In genomic region chr16:57284952-57285263, GRCh38 we compare ENCODE assay signal across 8 cellular contexts. TPM values are rescaled to one million over a fixed set of nuclear protein-coding genes. Genes with fewer than 3 reads are reported as not detected.
A peak's percentile ranks its signal among the peaks of the same experiment; 100 is the strongest.
DNase-seq lines count a peak whose midpoint lies in the region; ATAC-seq and TF ChIP-seq lines count a peak whose summit lies in the region.

No MANE protein-coding gene starts in this region.

- no peaks in the 10 kb centered on the region for H3K9me3 ChIP-seq in CD4-positive, CD25-positive, alpha-beta regulatory T cell (ENCODE audit: control insufficient read depth in 2 of 2, low read length in 2 of 2)
- H3K9me3 ChIP-seq in PC-9 (ENCODE audit: insufficient read depth, low read depth) (no peaks in the 10 kb centered on the region), neutrophil (no peaks in the 10 kb centered on the region)

- no peak for DNase-seq in CD4-positive, CD25-positive, alpha-beta regulatory T cell
- DNase-seq in PC-9 (no peak), epithelial cell of proximal tubule (ENCODE audit: low read depth) (no peak), NCI-H510A (lab: John Stamatoyannopoulos, UW) (no peak), amniotic stem cell (lab: John Stamatoyannopoulos, UW) (no peak)

- no peaks in the 10 kb centered on the region for H3K9me2 ChIP-seq in PC-9 (ENCODE audit: insufficient read depth)

- H3K27me3 ChIP-seq in CD4-positive, CD25-positive, alpha-beta regulatory T cell (ENCODE audit: control insufficient read depth, insufficient read depth, low read length), result peaks cover 6% of the 10 kb centered on the region
- H3K27me3 ChIP-seq in PC-9 (ENCODE audit: insufficient read depth, low read depth) (no peaks in the 10 kb centered on the region), neutrophil (peaks cover 83% of the 10 kb centered on the region)

- H3K36me3 ChIP-seq in CD4-positive, CD25-positive, alpha-beta regulatory T cell (ENCODE audit: control insufficient read depth, insufficient read depth, low read length), result no peaks in the 10 kb centered on the region
- no peaks in the 10 kb centered on the region for H3K36me3 ChIP-seq in PC-9 (ENCODE audit: low read depth)
- H3K36me3 ChIP-seq in neutrophil, result no peaks in the 10 kb centered on the region

- no peak overlapping the region for H3K4me3 ChIP-seq in CD4-positive, CD25-positive, alpha-beta regulatory T cell (ENCODE audit: low read depth, low read length)
- H3K4me3 ChIP-seq in PC-9 (peak overlapping the region; percentile 68), epithelial cell of proximal tubule (ENCODE audit: low read depth, low read length) (peak overlapping the region; percentile 62), neutrophil (ENCODE audit: low read depth in 1 of 2, low read length in 1 of 2) (peak overlapping the region; percentile 52 to 64)

- H2AFZ ChIP-seq in PC-9, result peak overlapping the region; percentile 86

- peaks cover 59% of the 10 kb centered on the region for H3K27me3 Mint-ChIP-seq in CD4-positive, CD25-positive, alpha-beta regulatory T cell

- peaks cover 0 to 10% (median 2%) of the 10 kb centered on the region in 4 donors for H3K4me1 Mint-ChIP-seq in CD4-positive, CD25-positive, alpha-beta regulatory T cell

- peaks cover 0 to 3% (median 0%) of the 10 kb centered on the region in 7 donors for H3K9me3 Mint-ChIP-seq in CD4-positive, CD25-positive, alpha-beta regulatory T cell

- POLR2A ChIA-PET in PC-9 (lab: Charles Lee; ENCODE audit: unreplicated experiment), result interaction anchor here (0.6 kb wide), 2 partner anchors 69 to 954 kb away, joined by 4 to 8 read pairs; no protein-coding TSS in a partner anchor

- no peaks in the 10 kb centered on the region for H3K36me3 Mint-ChIP-seq in CD4-positive, CD25-positive, alpha-beta regulatory T cell

- peak overlapping the region; percentile 84 for H3K4me2 ChIP-seq in PC-9

- peaks cover 15% of the 10 kb centered on the region for H3K4me1 ChIP-seq in CD4-positive, CD25-positive, alpha-beta regulatory T cell (ENCODE audit: control insufficient read depth, insufficient read depth, low read length, poor library complexity, severe bottlenecking)
- H3K4me1 ChIP-seq in PC-9 (replicated peaks; ENCODE audit: insufficient read depth) (peaks cover 20% of the 10 kb centered on the region), neutrophil (ENCODE audit: control insufficient read depth in 1 of 2, insufficient read depth in 1 of 2, low read depth in 1 of 2, low read length in 1 of 2) (peaks cover 8 to 13% of the 10 kb centered on the region in 2 experiments)

- no peak overlapping the region for H3K27ac Mint-ChIP-seq in CD4-positive, CD25-positive, alpha-beta regulatory T cell

- intact Hi-C loops in PC-9 (cut with micrococcal nuclease; ENCODE audit: unreplicated experiment), result no loop called here

- TF ChIP-seq CTCF in PC-9 (conservative IDR thresholded peaks at IDR 0.05) (no peak), epithelial cell of proximal tubule (conservative IDR thresholded peaks at IDR 0.05; ENCODE audit: low read depth, low read length) (no peak), neutrophil (IDR thresholded peaks at IDR 0.05) (no peak)

- H3K4me3 Mint-ChIP-seq in CD4-positive, CD25-positive, alpha-beta regulatory T cell, result peak overlapping the region in 3 of 4 donors; percentile 39 to 66 (median 65)

- ATAC-seq in CD4-positive, CD25-positive, alpha-beta regulatory T cell (ENCODE audit: low read depth in 2 of 2), result no peak
- ATAC-seq in HG02885 (IDR thresholded peaks at IDR 0.05; ENCODE audit: poor library complexity, unreplicated experiment), result no peak
- no peak for ATAC-seq in GM21528 (IDR thresholded peaks at IDR 0.05; ENCODE audit: low FRiP score, unreplicated experiment)

- no peak overlapping the region for H3K27ac ChIP-seq in CD4-positive, CD25-positive, alpha-beta regulatory T cell (ENCODE audit: insufficient read depth, low read length, poor library complexity, severe bottlenecking)
- no peak overlapping the region for H3K27ac ChIP-seq in PC-9
- H3K27ac ChIP-seq in neutrophil, result no peak overlapping the region

- peaks cover 33% of the 10 kb centered on the region for H3F3A ChIP-seq in PC-9 (ENCODE audit: insufficient read depth, low read depth)

- H3K79me2 ChIP-seq in PC-9 (ENCODE audit: low read depth), result no peaks in the 10 kb centered on the region

- BruUV-seq in PC-9 (replicated peaks; lab: Mats Ljungman, UMichigan), result no TSS peak

- H4K20me1 ChIP-seq in PC-9 (ENCODE audit: insufficient read depth), result no peaks in the 10 kb centered on the region

- CTCF ChIA-PET in PC-9 (lab: Charles Lee), result no interaction called here

RNA-seq across cellular contexts. Expression of gene PLLP, which starts 0.4 kb away (rescaled TPM):
- not detected for total RNA-seq in CD4-positive, CD25-positive, alpha-beta regulatory T cell
- polyA plus RNA-seq in CD4-positive, CD25-positive, alpha-beta regulatory T cell, result 1 to 10 TPM in 2 of 4 donors, under 1 TPM in 2; 0.46 to 1.3 (median 0.82) TPM
- total RNA-seq in PC-9 (2021) (1.8 and 2.8 TPM in 2 replicates), epithelial cell of proximal tubule (2.5 and 6.1 TPM in 2 replicates)

RNA-seq across cellular contexts. Expression of gene ARL2BP, which starts 39.8 kb away (rescaled TPM):
- total RNA-seq in CD4-positive, CD25-positive, alpha-beta regulatory T cell, result 26.9 TPM
- 100 to 1,000 TPM; 102 to 121 (median 104) TPM for polyA plus RNA-seq in CD4-positive, CD25-positive, alpha-beta regulatory T cell
- total RNA-seq in PC-9 (2021) (19.8 and 23.6 TPM in 2 replicates), epithelial cell of proximal tubule (44.6 and 55.7 TPM in 2 replicates)
